Comparison of ENCODE assay signal across 1 cellular context in genomic region chr16:2117960-2118722, GRCh38.
TF ChIP-seq lines count a peak whose summit lies in the region.

No MANE protein-coding gene starts in this region.

TF ChIP-seq in Ishikawa, 13 proteins besides CTCF, POLR2A, EP300 and RAD21:
- TF ChIP-seq NFIC (IDR thresholded peaks at IDR 0.05), result 0 out of 2 replicates have a peak, but pooled peaks have one; percentile 11
